6 cellular contexts compared by ENCODE assay signal in genomic region chr12:59844775-59845174, GRCh38.
"Had no signal": no experiment of that assay in that cellular context is flagged by ENCODE, and none has a peak within 500 bp of the region (broad histone marks: within the 10 kb centered on the region; RNA-seq: fewer than 3 reads in every experiment).

No MANE protein-coding gene starts in this region.

- H3K4me3 ChIP-seq: GM23248, K562 had no signal

- ATAC-seq: K562 had no signal

- DNase-seq: GM23248, H9, HCEC 1CT, IMR-90, KG1 had no signal
